In the genomic region with DNA sequence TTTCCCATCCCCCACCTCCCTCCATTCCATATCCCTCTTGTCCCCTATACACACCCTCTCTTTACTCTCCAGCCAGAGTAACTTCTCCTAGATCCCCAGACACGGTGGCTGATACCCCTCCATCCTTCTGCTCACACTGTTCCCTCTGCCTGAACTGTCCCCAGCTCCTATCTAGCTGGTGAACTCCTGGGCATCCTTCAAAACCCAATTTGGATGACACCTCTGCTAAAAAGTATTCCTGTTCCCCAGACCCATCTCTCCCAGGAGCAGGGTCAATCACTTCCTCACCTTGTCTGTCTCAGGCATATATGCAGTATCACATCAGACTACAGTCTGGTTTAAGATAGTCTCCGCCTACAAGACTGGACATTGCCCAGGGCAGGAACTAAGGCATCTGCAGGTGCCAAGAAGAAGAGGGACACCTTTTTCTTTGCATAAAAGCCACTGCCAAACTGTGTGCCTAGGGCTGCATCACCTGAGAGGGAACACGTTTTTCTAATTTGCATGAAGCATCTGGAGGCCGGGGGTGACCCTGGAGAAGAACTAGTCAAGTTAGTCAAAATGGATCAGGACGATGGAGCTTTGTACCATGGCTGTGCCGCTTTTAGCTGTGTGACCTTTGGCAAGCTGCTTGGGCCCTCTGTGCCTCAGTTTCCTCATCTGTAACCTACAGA, we compare ENCODE assay signal across 22 cellular contexts. TPM values are rescaled to one million over a fixed set of nuclear protein-coding genes. Genes with fewer than 3 reads are reported as not detected.
DNase-seq lines count a peak whose midpoint lies in the region; ATAC-seq, FAIRE-seq and TF ChIP-seq lines count a peak whose summit lies in the region.
"Had no signal": no experiment of that assay in that cellular context is flagged by ENCODE, and none has a peak within 500 bp of the region (broad histone marks: within the 10 kb centered on the region; RNA-seq: fewer than 3 reads in every experiment).

No MANE protein-coding gene starts in this region.

- FAIRE-seq in GM12891 (lab: Jason Lieb, UNC): peak; percentile 55
- no peak for FAIRE-seq in GM12878 (lab: Jason Lieb, UNC)
- FAIRE-seq in pancreas (lab: Jason Lieb, UNC): no peak
- FAIRE-seq: GM19239, RCC 7860 had no signal

- TF ChIP-seq RAD21 in GM12878 (IDR thresholded peaks at IDR 0.05; ENCODE audit: insufficient read depth, low read depth, low read length): no peak

- H3K4me1 Mint-ChIP-seq in memory B cell: peaks cover 5% of the 10 kb centered on the region

- ATAC-seq in GM12878: no peak; the same call in 1 of the 3 replicates
- ATAC-seq in memory B cell (ENCODE audit: low read depth): peak; percentile 19
- ATAC-seq in HG02763 (IDR thresholded peaks at IDR 0.05; ENCODE audit: unreplicated experiment): no peak
- no peak for ATAC-seq in GM18520 (IDR thresholded peaks at IDR 0.05; ENCODE audit: unreplicated experiment)
- no peak for ATAC-seq in pancreas

- peaks cover 12% of the 10 kb centered on the region for H3K27me3 Mint-ChIP-seq in memory B cell

- H3K27me3 ChIP-seq in Karpas-422 (ENCODE audit: low read length) (no peaks in the 10 kb centered on the region), GM12878 (replicated peaks in 1 of 2; ENCODE audit: control insufficient read depth in 2 of 2, insufficient read depth in 2 of 2, low read length in 1 of 2) (peaks cover 2 to 3% of the 10 kb centered on the region in 2 experiments; a peak in 3 of 4 replicates), pancreas (peaks cover 0 to 20% (median 2%) of the 10 kb centered on the region in 4 donors)

- DNase-seq in GM12891 (ENCODE audit: insufficient read length, low spot score) (no peak), Karpas-422 (no peak), GM12878 (ENCODE audit: low read depth, low spot score) (no peak), memory B cell (ENCODE audit: low spot score in 2 of 2) (no peak), pancreas (no peak), T-helper 9 cell (no peak)
- DNase-seq: AML-193, DMS 273 treated with DMSO at 0.1 percent for 48 hours, NCI-H1105, NCI-H1694, NCI-H2107, NCI-H226, Right ventricle myocardium superior had no signal

- H4K20me1 ChIP-seq in Karpas-422 (ENCODE audit: insufficient read depth, low read depth, low read length): no peaks in the 10 kb centered on the region; the same call in 1 of the 2 replicates
- no peaks in the 10 kb centered on the region for H4K20me1 ChIP-seq in GM12878 (ENCODE audit: control insufficient read depth, insufficient read depth)

- SMC1A ChIA-PET in GM12878 (lab: Charles Lee; ENCODE audit: uncharacterized antibody, unreplicated experiment): interaction anchor here (1.4 kb wide), 1 partner anchor 232 kb away, joined by 4 read pairs; no protein-coding TSS in a partner anchor

- POLR2A ChIA-PET in GM12878 (lab: Charles Lee): no interaction called here

- H3K4me3 ChIP-seq in Karpas-422 (ENCODE audit: low read length) (no peak overlapping the region), GM12878 (no peak overlapping the region), pancreas (no peak overlapping the region)
- H3K4me3 ChIP-seq: SK-N-MC had no signal

- no peaks in the 10 kb centered on the region for H3K9me2 ChIP-seq in Karpas-422 (replicated peaks; ENCODE audit: insufficient read depth, low read length)

- H2AFZ ChIP-seq in Karpas-422 (ENCODE audit: low read length): peak overlapping the region; percentile 27; the same call in 1 of the 2 replicates
- H2AFZ ChIP-seq in GM12878 (ENCODE audit: control insufficient read depth, low read depth, low read length): peak overlapping the region; percentile 46; the same call in 1 of the 2 replicates

- TF ChIP-seq POLR2A in GM12891 (IDR thresholded peaks at IDR 0.05; ENCODE audit: low read depth, low read length): no peak
- no peak for TF ChIP-seq POLR2A in GM12878 (IDR thresholded peaks at IDR 0.05; ENCODE audit: low read depth, low read length)

- H3K36me3 ChIP-seq in Karpas-422 (ENCODE audit: insufficient read depth, low read length): no peaks in the 10 kb centered on the region
- H3K36me3 ChIP-seq in GM12878 (ENCODE audit: control insufficient read depth in 2 of 2, insufficient read depth in 2 of 2, low read length in 1 of 2): no peaks in the 10 kb centered on the region
- H3K36me3 ChIP-seq in pancreas: no peaks in the 10 kb centered on the region

- H3K27ac ChIP-seq in Karpas-422 (ENCODE audit: low read length): no peak overlapping the region
- H3K27ac ChIP-seq in GM12878 (ENCODE audit: control insufficient read depth, insufficient read depth): no peak overlapping the region
- no peak overlapping the region for H3K27ac ChIP-seq in pancreas
- H3K27ac ChIP-seq: SK-N-MC had no signal

- H3K36me3 Mint-ChIP-seq in memory B cell: no peaks in the 10 kb centered on the region
- H3K36me3 Mint-ChIP-seq: CD14-positive monocyte had no signal

- H3K4me2 ChIP-seq in Karpas-422 (ENCODE audit: low read depth, low read length, poor library complexity, severe bottlenecking) (no peak overlapping the region), GM12878 (ENCODE audit: control insufficient read depth, insufficient read depth) (no peak overlapping the region)

- CTCF ChIA-PET in GM12878 (lab: Yijun Ruan, JAX): interaction anchor here (0.6 kb wide), 1 partner anchor 940 kb away, joined by 4 read pairs; no protein-coding TSS in a partner anchor

- RAD21 ChIA-PET in GM12878 (lab: Charles Lee; ENCODE audit: unreplicated experiment): no interaction called here

- intact Hi-C loops in GM12878 (cut with micrococcal nuclease; ENCODE audit: unreplicated experiment): loop anchor here (5.0 kb wide), 1 partner anchor 63 kb away; a partner anchor contains a TSS
- intact Hi-C loops in pancreas (cut with DNase I): no loop called here

- BruUV-seq in GM12878 (replicated peaks; lab: Mats Ljungman, UMichigan): no TSS peak

- in situ Hi-C loops in GM12878 (cut with MboI): no loop called here

- H3K9me3 Mint-ChIP-seq in memory B cell: peaks cover 2% of the 10 kb centered on the region

- TF ChIP-seq CTCF in GM12878 (IDR thresholded peaks at IDR 0.05 in 2 of 3, conservative IDR thresholded peaks at IDR 0.05 in 1 of 3; ENCODE audit: control insufficient read depth in 2 of 3, extremely low read depth in 1 of 3, insufficient read depth in 1 of 3, low read depth in 3 of 3, low read length in 3 of 3) (no peak), pancreas (IDR thresholded peaks at IDR 0.05) (no peak)

- peaks cover 15% of the 10 kb centered on the region for H3K4me1 ChIP-seq in Karpas-422 (ENCODE audit: low read length)
- H3K4me1 ChIP-seq in GM12878 (ENCODE audit: control insufficient read depth, insufficient read depth, low read length): no peaks in the 10 kb centered on the region
- H3K4me1 ChIP-seq in pancreas: no peaks in the 10 kb centered on the region

- no peak overlapping the region for H3K4me3 Mint-ChIP-seq in memory B cell

- H3K9me3 ChIP-seq in Karpas-422 (ENCODE audit: low read length): no peaks in the 10 kb centered on the region
- no peaks in the 10 kb centered on the region for H3K9me3 ChIP-seq in GM12878 (replicated peaks; ENCODE audit: control insufficient read depth, insufficient read depth, low read length)
- H3K9me3 ChIP-seq in pancreas: no peaks in the 10 kb centered on the region

- H3K79me2 ChIP-seq in Karpas-422 (ENCODE audit: low read length) (no peaks in the 10 kb centered on the region), GM12878 (ENCODE audit: control insufficient read depth, insufficient read depth, low read length) (no peaks in the 10 kb centered on the region)

- WGBS in GM12878 (ENCODE audit: insufficient coverage, insufficient replicate concordance, low lambda C conversion rate, missing lambda C conversion rate): 17% methylated on average over 6 of the region's 6 CpGs
- 56 to 58% methylated on average over 6 of the region's 6 CpGs for WGBS in pancreas, 2 donors

- H3K9ac ChIP-seq in Karpas-422 (ENCODE audit: low read length) (no peak overlapping the region), GM12878 (ENCODE audit: control insufficient read depth, insufficient read depth, low read length) (no peak overlapping the region)

- H3K27ac Mint-ChIP-seq in memory B cell: no peak overlapping the region
- H3K27ac Mint-ChIP-seq: H9 had no signal

- no peak for TF ChIP-seq EP300 in GM12878 (IDR thresholded peaks at IDR 0.05; ENCODE audit: borderline replicate concordance in 1 of 2, control insufficient read depth in 1 of 2, low read depth in 2 of 2, low read length in 2 of 2)

RNA-seq across cellular contexts. Expression of a gene that starts 27.1 kb away (rescaled TPM):
- polyA plus RNA-seq in GM12891 (2012; ENCODE audit: low read depth, missing spikeins): 0.26 TPM
- total RNA-seq in Karpas-422 (2014; rRNA removed; shearing (Covaris generic); ENCODE audit: low replicate concordance): not detected in 2 replicates
- total RNA-seq in GM12878 (2013; cell fraction: nucleolus; rRNA removed): 0.13 and 0.39 TPM in 2 replicates
- 0.06 and 0.11 TPM in 2 replicates for total RNA-seq in GM12878 (2014; rRNA removed)
- total RNA-seq in GM12878 (2014; rRNA removed; fragmentation: Illumina TruSeq; extraction: Trizol): 0.09 TPM in 1 of 2 replicates, not detected in the other
- total RNA-seq in GM12878 (2021): 0.18 and 0.27 TPM in 2 replicates
- polyA plus RNA-seq in GM12878 (2011; ENCODE audit: low read depth): 0.10 TPM
- 0.17 and 0.24 TPM in 2 replicates for polyA plus RNA-seq in GM12878 (2011; rRNA removed)
- 0.31 and 0.42 TPM in 2 replicates for polyA plus RNA-seq in GM12878 (2011; cell fraction: cytosol; rRNA removed)
- polyA plus RNA-seq in GM12878 (2011; cell fraction: nucleus; rRNA removed): 0.45 and 0.63 TPM in 2 replicates
- 0.11 and 0.18 TPM in 2 replicates for polyA plus RNA-seq in GM12878 (2012)
- polyA plus RNA-seq in GM12878 (2014; fragmentation: Illumina TruSeq; extraction: Trizol): not detected in 2 replicates
- not detected for polyA plus RNA-seq in GM12878 (2014; fragmentation: Nextera tagmentation; extraction: Ambion mirVana)
- 0.03 and 0.08 TPM in 2 replicates for polyA plus RNA-seq in GM12878 (2014; rRNA removed)
- under 1 TPM in 1 of 2 experiments, not detected in 1; 0.07 TPM for polyA plus RNA-seq in GM12878 (2016; fragmentation: Nextera tagmentation; extraction: Ambion mirVana)
- polyA minus RNA-seq in GM12878 (2011; rRNA and poly(A)+ RNA removed): 0.15 TPM in 1 of 2 replicates, not detected in the other
- polyA minus RNA-seq in GM12878 (2011; cell fraction: cytosol; rRNA and poly(A)+ RNA removed): not detected in 2 replicates
- polyA minus RNA-seq in GM12878 (2011; cell fraction: nucleus; rRNA and poly(A)+ RNA removed): 0.24 TPM in 1 of 2 replicates, not detected in the other
- under 1 TPM in 1 of 6 donors, not detected in 5; 0.28 TPM for total RNA-seq in pancreas
- polyA plus RNA-seq in pancreas: under 1 TPM in 1 of 2 donors, not detected in 1; 0.05 TPM
- total RNA-seq: Right ventricle myocardium superior; T-helper 1 cell treated with Interleukin-12 subunit alpha and Interleukin-12 subunit beta and Interleukin-4 antibody, amounts not matched to agents 30 ng/mL and 1 ng/mL, for 36 hours had no signal
- polyA plus RNA-seq: CD14-positive monocyte had no signal

RNA-seq across cellular contexts. Expression of a gene that starts 29.8 kb away (rescaled TPM):
- polyA plus RNA-seq in GM12891 (2012; ENCODE audit: low read depth, missing spikeins): not detected
- not detected in 2 replicates for total RNA-seq in Karpas-422 (2014; rRNA removed; shearing (Covaris generic); ENCODE audit: low replicate concordance)
- not detected in 2 replicates for total RNA-seq in GM12878 (2013; cell fraction: nucleolus; rRNA removed)
- total RNA-seq in GM12878 (2014; rRNA removed) (not detected in 2 replicates), GM12878 (2014; rRNA removed; fragmentation: Illumina TruSeq; extraction: Trizol) (not detected in 2 replicates), GM12878 (2021) (not detected in 2 replicates), pancreas (not detected)
- polyA plus RNA-seq in GM12878 (2011; ENCODE audit: low read depth): not detected
- polyA plus RNA-seq in GM12878 (2011; rRNA removed) (not detected in 2 replicates), GM12878 (2014; fragmentation: Illumina TruSeq; extraction: Trizol) (not detected in 2 replicates), GM12878 (2014; fragmentation: Nextera tagmentation; extraction: Ambion mirVana) (not detected), GM12878 (2014; rRNA removed) (not detected in 2 replicates), GM12878 (2016; fragmentation: Nextera tagmentation; extraction: Ambion mirVana) (not detected), pancreas (under 1 TPM in 1 of 2 donors, not detected in 1; 0.23 TPM)
- polyA plus RNA-seq in GM12878 (2011; cell fraction: cytosol; rRNA removed): not detected in 2 replicates
- polyA plus RNA-seq in GM12878 (2011; cell fraction: nucleus; rRNA removed): not detected in 2 replicates
- polyA plus RNA-seq in GM12878 (2012): not detected in 2 replicates
- polyA minus RNA-seq in GM12878 (2011; rRNA and poly(A)+ RNA removed): not detected in 2 replicates
- not detected in 2 replicates for polyA minus RNA-seq in GM12878 (2011; cell fraction: cytosol; rRNA and poly(A)+ RNA removed)
- polyA minus RNA-seq in GM12878 (2011; cell fraction: nucleus; rRNA and poly(A)+ RNA removed): not detected in 2 replicates
- total RNA-seq: M059J; Right ventricle myocardium superior; T-helper 1 cell treated with Interleukin-12 subunit alpha and Interleukin-12 subunit beta and Interleukin-4 antibody, amounts not matched to agents 30 ng/mL and 1 ng/mL, for 36 hours had no signal
- polyA plus RNA-seq: CD14-positive monocyte had no signal
